ENCODE assay signal across 10 cellular contexts in genomic region chr6:42279966-42280629, GRCh38.
DNase-seq lines count a peak whose midpoint lies in the region; ATAC-seq and TF ChIP-seq lines count a peak whose summit lies in the region.
"Had no signal": no experiment of that assay in that cellular context is flagged by ENCODE, and none has a peak within 500 bp of the region (broad histone marks: within the 10 kb centered on the region; RNA-seq: fewer than 3 reads in every experiment).

No MANE protein-coding gene starts in this region.

- no peak overlapping the region for H3K4me3 Mint-ChIP-seq in activated CD8-positive, alpha-beta memory T cell treated with anti-CD3 and anti-CD28 coated beads, Interleukin-2, amount 10 ng/mL, durations not matched to agents 7 days and 5 days
- H3K4me3 Mint-ChIP-seq: activated naive CD4-positive, alpha-beta T cell treated with anti-CD3 and anti-CD28 coated beads for 36 hours had no signal

- peak overlapping the region; percentile 90 for H3K27ac Mint-ChIP-seq in activated CD8-positive, alpha-beta memory T cell treated with anti-CD3 and anti-CD28 coated beads, Interleukin-2, amount 10 ng/mL, durations not matched to agents 7 days and 5 days
- H3K27ac Mint-ChIP-seq: activated naive CD4-positive, alpha-beta T cell treated with anti-CD3 and anti-CD28 coated beads for 36 hours had no signal

- peaks cover 69% of the 10 kb centered on the region for H3K4me1 Mint-ChIP-seq in activated CD8-positive, alpha-beta memory T cell treated with anti-CD3 and anti-CD28 coated beads, Interleukin-2, amount 10 ng/mL, durations not matched to agents 7 days and 5 days

- H3K36me3 ChIP-seq in breast epithelium (no peaks in the 10 kb centered on the region), upper lobe of right lung (no peaks in the 10 kb centered on the region)
- H3K36me3 ChIP-seq: suprapubic skin had no signal

- H3K9me3 Mint-ChIP-seq in activated CD8-positive, alpha-beta memory T cell treated with anti-CD3 and anti-CD28 coated beads, Interleukin-2, amount 10 ng/mL, durations not matched to agents 7 days and 5 days (ENCODE audit: low read depth) = no peaks in the 10 kb centered on the region

- no peaks in the 10 kb centered on the region for H3K27me3 Mint-ChIP-seq in activated CD8-positive, alpha-beta memory T cell treated with anti-CD3 and anti-CD28 coated beads, Interleukin-2, amount 10 ng/mL, durations not matched to agents 7 days and 5 days

- H3K4me1 ChIP-seq in breast epithelium = peaks cover 0 to 6% of the 10 kb centered on the region in 2 donors
- H3K4me1 ChIP-seq in upper lobe of right lung = peaks cover 29% of the 10 kb centered on the region

- H3K9me3 ChIP-seq in breast epithelium (no peaks in the 10 kb centered on the region), upper lobe of right lung (no peaks in the 10 kb centered on the region)
- H3K9me3 ChIP-seq: suprapubic skin had no signal

- no peak for ATAC-seq in activated CD8-positive, alpha-beta memory T cell treated with anti-CD3 and anti-CD28 coated beads, Interleukin-2, amount 10 ng/mL, durations not matched to agents 7 days and 5 days
- ATAC-seq in left lobe of liver = peak; percentile 55
- peak; percentile 25 for ATAC-seq in upper lobe of right lung
- ATAC-seq in HG02870 (IDR thresholded peaks at IDR 0.05; ENCODE audit: unreplicated experiment) = no peak

- peak overlapping the region in 1 of 3 donors; percentile 6 for H3K4me3 ChIP-seq in breast epithelium
- peak overlapping the region; percentile 16 for H3K4me3 ChIP-seq in upper lobe of right lung
- H3K4me3 ChIP-seq: suprapubic skin had no signal

- H3K27me3 ChIP-seq in breast epithelium (no peaks in the 10 kb centered on the region), upper lobe of right lung (no peaks in the 10 kb centered on the region)
- H3K27me3 ChIP-seq: suprapubic skin had no signal

- TF ChIP-seq CTCF in breast epithelium (IDR thresholded peaks at IDR 0.05) (no peak), upper lobe of right lung (IDR thresholded peaks at IDR 0.05) (no peak)

- CTCF ChIA-PET in activated CD8-positive, alpha-beta memory T cell treated with anti-CD3 and anti-CD28 coated beads, Interleukin-2, amount 10 ng/mL, durations not matched to agents 7 days and 5 days (lab: Charles Lee) = interaction anchor here (0.9 to 3.6 kb wide), 8 partner anchors 10 to 267 kb away, joined by 3 to 12 read pairs (median 5); no protein-coding TSS in a partner anchor

- H3K27ac ChIP-seq in breast epithelium = peak overlapping the region; percentile 56 to 80
- H3K27ac ChIP-seq in upper lobe of right lung = peak overlapping the region; percentile 12

- no peak for DNase-seq in activated CD8-positive, alpha-beta memory T cell treated with anti-CD3 and anti-CD28 coated beads, Interleukin-2, amount 10 ng/mL, durations not matched to agents 7 days and 5 days
- DNase-seq in activated CD8-positive, alpha-beta memory T cell treated with anti-CD3 and anti-CD28 coated beads, Interleukin-2, amount 50 U/mL, for 48 hours = no peak
- no peak for DNase-seq in breast epithelium (ENCODE audit: low spot score in 2 of 2)
- DNase-seq in left lobe of liver (ENCODE audit: low spot score) = no peak
- DNase-seq in upper lobe of right lung = peak; percentile 64
- DNase-seq in NOMO-1 treated with DMSO at 0.1 percent for 48 hours (lab: John Stamatoyannopoulos, UW; ENCODE audit: unreplicated experiment) = no peak
- DNase-seq in stimulated activated CD4-positive, alpha-beta T cell treated with anti-CD3 and anti-CD28 coated beads, Interleukin-4, amount 100 ng/mL, for 24 hours = no peak

- H3K36me3 Mint-ChIP-seq in activated CD8-positive, alpha-beta memory T cell treated with anti-CD3 and anti-CD28 coated beads, Interleukin-2, amount 10 ng/mL, durations not matched to agents 7 days and 5 days = peaks cover 45% of the 10 kb centered on the region

- TF ChIP-seq POLR2A in breast epithelium (IDR thresholded peaks at IDR 0.05) = no peak

- intact Hi-C loops in breast epithelium (cut with DNase I; ENCODE audit: low total_unique reads) = no loop called here
- intact Hi-C loops in upper lobe of right lung (cut with DNase I) = no loop called here

Comparison
In these comparisons a context has a peak if more than half of its experiments do, and no peak if none do; other contexts are left out.
1. ATAC-seq: peak in left lobe of liver (single experiment) and upper lobe of right lung (single experiment); none in activated CD8-positive, alpha-beta memory T cell treated with anti-CD3 and anti-CD28 coated beads, Interleukin-2, amount 10 ng/mL, durations not matched to agents 7 days and 5 days (single experiment) and HG02870 (single experiment).